15 cellular contexts compared by ENCODE assay signal in the genomic region with DNA sequence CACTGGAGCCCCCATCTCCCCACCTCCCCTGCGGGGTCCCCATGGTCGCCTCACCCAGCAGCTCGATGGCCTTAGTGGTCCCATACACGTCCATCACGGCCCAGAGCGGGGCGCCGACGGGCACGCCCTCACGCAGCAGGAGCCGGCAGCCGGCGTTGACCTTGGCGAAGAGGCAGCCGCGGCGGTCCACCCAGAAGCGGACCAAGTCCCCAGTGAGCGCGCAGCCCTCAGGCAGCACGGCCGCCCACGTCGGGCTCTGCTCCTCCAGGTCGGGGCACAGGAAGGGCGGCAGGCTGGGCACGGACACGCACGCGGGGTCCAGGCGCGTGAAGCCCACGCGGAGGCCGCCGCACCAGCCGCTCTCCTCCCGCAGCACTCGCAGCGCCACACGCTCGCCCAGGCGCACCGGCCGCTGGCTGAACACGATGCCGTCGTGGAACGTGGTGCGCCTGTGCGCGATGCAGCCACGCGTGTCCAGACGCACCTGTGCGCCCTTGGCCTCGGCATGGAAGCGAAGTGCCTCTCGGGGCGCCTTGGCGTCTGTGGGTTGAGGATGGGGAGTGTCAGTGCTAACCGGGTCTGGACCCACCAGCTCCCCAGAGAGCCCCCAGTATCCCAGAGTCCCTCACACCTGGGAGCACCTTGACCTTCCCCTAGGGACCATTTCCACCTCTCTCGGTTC. TPM values are rescaled to one million over a fixed set of nuclear protein-coding genes. Genes with fewer than 3 reads are reported as not detected.
DNase-seq lines count a peak whose midpoint lies in the region; ATAC-seq, FAIRE-seq and TF ChIP-seq lines count a peak whose summit lies in the region.
"Had no signal": no experiment of that assay in that cellular context is flagged by ENCODE, and none has a peak within 500 bp of the region (broad histone marks: within the 10 kb centered on the region; RNA-seq: fewer than 3 reads in every experiment).

No MANE protein-coding gene starts in this region.

- H3K14ac ChIP-seq in H1 (ENCODE audit: insufficient read length), result no peak overlapping the region
- peak overlapping the region; percentile 17 for H3K14ac ChIP-seq in neuronal stem cell (ENCODE audit: low read length)

- H2BK120ac ChIP-seq in H1 (replicated peaks; ENCODE audit: low read depth, low read length) (no peak overlapping the region), neuronal stem cell (ENCODE audit: low read depth, low read length) (no peak overlapping the region)

- no peaks in the 10 kb centered on the region for H3K9me3 ChIP-seq in GM23248 (ENCODE audit: low read depth)
- H3K9me3 ChIP-seq in H1 (ENCODE audit: insufficient read depth in 2 of 2, low read depth in 1 of 2, low read length in 1 of 2), result peaks cover 0 to 2% of the 10 kb centered on the region in 2 experiments; a peak in 1 of 4 replicates
- H3K9me3 ChIP-seq in neuronal stem cell (replicated peaks in 1 of 2; ENCODE audit: control insufficient read depth in 2 of 2, insufficient read depth in 1 of 2, low read depth in 1 of 2, low read length in 2 of 2), result no peaks in the 10 kb centered on the region
- H3K9me3 ChIP-seq in tibial nerve, result peaks cover 0 to 5% (median 0%) of the 10 kb centered on the region in 4 donors

- no peak overlapping the region for H3K23ac ChIP-seq in H1 (ENCODE audit: insufficient read length)
- peak overlapping the region; percentile 50 for H3K23ac ChIP-seq in neuronal stem cell (ENCODE audit: low read depth, low read length, poor library complexity)

- in situ Hi-C loops in GM23248 (cut with MboI), result loop anchor here (25.0 kb wide), 2 partner anchors 213 to 488 kb away; no protein-coding TSS in a partner anchor

- H2BK12ac ChIP-seq in H1 (ENCODE audit: low read depth, low read length) (no peak overlapping the region), neuronal stem cell (ENCODE audit: low read length) (peak overlapping the region; percentile 82)

- ATAC-seq in GM18520 (IDR thresholded peaks at IDR 0.05; ENCODE audit: unreplicated experiment) (no peak), HG02798 (IDR thresholded peaks at IDR 0.05; ENCODE audit: poor library complexity, unreplicated experiment) (no peak)

- no peak overlapping the region for H2AFZ ChIP-seq in GM23248
- no peak overlapping the region for H2AFZ ChIP-seq in H1 (ENCODE audit: low read length)
- H2AFZ ChIP-seq in neuronal stem cell (ENCODE audit: low read length), result no peak overlapping the region

- no peak for DNase-seq in GM12892 (ENCODE audit: insufficient read length)
- peak; percentile 25 for DNase-seq in GM23248
- DNase-seq in H1 (ENCODE audit: low read depth in 1 of 2, low spot score in 2 of 2), result peak in 1 of 2 experiments; percentile 44
- no peak for DNase-seq in neuronal stem cell (ENCODE audit: low spot score)
- DNase-seq in tibial nerve (ENCODE audit: low spot score in 2 of 2), result no peak
- DNase-seq: CD8-positive, alpha-beta memory T cell; H9; NCI-H1436; NCI-H2029 treated with DMSO at 0.1 percent for 48 hours; NCI-H510A treated with DMSO at 0.1 percent for 48 hours; SHP77 treated with DMSO at 0.1 percent for 48 hours had no signal

- no peak for TF ChIP-seq EP300 in H1 (IDR thresholded peaks at IDR 0.05; ENCODE audit: borderline replicate concordance in 1 of 2, low read depth in 2 of 2, low read length in 2 of 2)
- no peak for TF ChIP-seq EP300 in tibial nerve (IDR thresholded peaks at IDR 0.05)

- no peak overlapping the region for H2BK15ac ChIP-seq in H1 (ENCODE audit: low read length)
- H2BK15ac ChIP-seq in neuronal stem cell (ENCODE audit: low read length), result peak overlapping the region; percentile 84

- no peaks in the 10 kb centered on the region for H3K23me2 ChIP-seq in H1 (ENCODE audit: low read depth, low read length)

- H3K4ac ChIP-seq in H1 (replicated peaks; ENCODE audit: insufficient read length, low read depth, low read length) (no peak overlapping the region), neuronal stem cell (ENCODE audit: low read length) (peak overlapping the region; percentile 47)

- peak; percentile 9 for FAIRE-seq in GM12892 (lab: Jason Lieb, UNC)
- FAIRE-seq in H1 (lab: Jason Lieb, UNC), result no peak
- FAIRE-seq: RCC 7860 had no signal

- no peak overlapping the region for H2AK5ac ChIP-seq in H1 (ENCODE audit: low read depth, low read length)
- peak overlapping the region; percentile 86 for H2AK5ac ChIP-seq in neuronal stem cell (ENCODE audit: low read depth, low read length)

- TF ChIP-seq POLR2A in GM12892 (IDR thresholded peaks at IDR 0.05; ENCODE audit: low read depth, low read length) (no peak), H1 (IDR thresholded peaks at IDR 0.05; ENCODE audit: control extremely low read depth in 1 of 2, low read depth in 2 of 2, low read length in 2 of 2) (no peak), tibial nerve (IDR thresholded peaks at IDR 0.05) (no peak)

- H3K79me2 ChIP-seq in GM23248 (ENCODE audit: insufficient read depth), result no peaks in the 10 kb centered on the region
- H3K79me2 ChIP-seq in H1 (ENCODE audit: control insufficient read depth in 1 of 2, insufficient read depth in 2 of 2, low read length in 2 of 2), result no peaks in the 10 kb centered on the region

- H3K4me1 ChIP-seq in GM23248 (ENCODE audit: insufficient read depth), result no peaks in the 10 kb centered on the region
- peaks cover 0 to 3% (median 0%) of the 10 kb centered on the region in 4 experiments; a peak in 1 of 7 replicates for H3K4me1 ChIP-seq in H1 (replicated peaks in 1 of 4; ENCODE audit: control insufficient read depth in 3 of 4, insufficient read depth in 4 of 4, low read length in 3 of 4)
- H3K4me1 ChIP-seq in neuronal stem cell (ENCODE audit: control insufficient read depth in 2 of 2, insufficient read depth in 1 of 2, low read depth in 1 of 2, low read length in 2 of 2), result peaks cover 0 to 6% of the 10 kb centered on the region in 2 donors
- no peaks in the 10 kb centered on the region for H3K4me1 ChIP-seq in tibial nerve

- no peak overlapping the region for H3K9ac ChIP-seq in GM23248
- H3K9ac ChIP-seq in H1 (replicated peaks in 1 of 4; ENCODE audit: extremely low read depth in 1 of 4, low read depth in 3 of 4, low read length in 3 of 4), result no peak overlapping the region
- no peak overlapping the region for H3K9ac ChIP-seq in neuronal stem cell (ENCODE audit: low read depth, low read length, poor library complexity)

- H3K18ac ChIP-seq in H1 (ENCODE audit: extremely low read depth, low read length), result no peak overlapping the region
- peak overlapping the region; percentile 74 for H3K18ac ChIP-seq in neuronal stem cell (ENCODE audit: low read length)

- H3K79me1 ChIP-seq in H1 (ENCODE audit: low read depth, low read length), result no peaks in the 10 kb centered on the region
- peaks cover 3% of the 10 kb centered on the region for H3K79me1 ChIP-seq in neuronal stem cell (ENCODE audit: low read depth, low read length)

- POLR2A ChIA-PET in H1 (lab: Charles Lee; ENCODE audit: partially characterized antibody), result no interaction called here

- H3K27me3 ChIP-seq in GM23248 (replicated peaks; ENCODE audit: insufficient read depth) (peaks cover 47% of the 10 kb centered on the region), H1 (replicated peaks in 1 of 4; ENCODE audit: control insufficient read depth in 3 of 4, extremely low read depth in 1 of 4, insufficient read depth in 3 of 4, low read length in 3 of 4) (no peaks in the 10 kb centered on the region), neuronal stem cell (ENCODE audit: control insufficient read depth in 3 of 3, insufficient read depth in 3 of 3, low read depth in 1 of 3, low read length in 3 of 3) (peaks cover 0 to 11% (median 0%) of the 10 kb centered on the region in 3 experiments), tibial nerve (peaks cover 0 to 28% of the 10 kb centered on the region in 2 donors)
- H3K27me3 ChIP-seq: BLaER1 had no signal

- TF ChIP-seq RAD21 in H1 (IDR thresholded peaks at IDR 0.05 in 1 of 2, conservative IDR thresholded peaks at IDR 0.05 in 1 of 2; ENCODE audit: low read depth in 2 of 2, low read length in 2 of 2), result no peak

- H3K4me2 ChIP-seq in GM23248 (ENCODE audit: unreplicated experiment), result no peak overlapping the region
- H3K4me2 ChIP-seq in H1 (ENCODE audit: insufficient read depth in 1 of 2, low read depth in 2 of 2, low read length in 2 of 2), result no peak overlapping the region
- no peak overlapping the region for H3K4me2 ChIP-seq in neuronal stem cell (ENCODE audit: insufficient read depth, low read length, poor library complexity, severe bottlenecking)

- CTCF ChIA-PET in H1 (lab: Charles Lee; ENCODE audit: partially characterized antibody), result interaction anchor here (0.7 to 8.9 kb wide), 3 partner anchors 9 to 14 kb away, joined by 3 to 76 read pairs (median 3); no protein-coding TSS in a partner anchor

- no peaks in the 10 kb centered on the region for H3K9me2 ChIP-seq in GM23248 (ENCODE audit: insufficient read depth)

- peaks cover 2% of the 10 kb centered on the region; the same call in 1 of the 2 replicates for H3F3A ChIP-seq in GM23248 (ENCODE audit: insufficient read depth)

- H2BK5ac ChIP-seq in H1 (ENCODE audit: low read depth, low read length) (no peak overlapping the region), neuronal stem cell (ENCODE audit: low read length) (no peak overlapping the region)

- no peak overlapping the region for H4K91ac ChIP-seq in H1 (replicated peaks; ENCODE audit: insufficient read length, low read length)
- peak overlapping the region; percentile 28 for H4K91ac ChIP-seq in neuronal stem cell (ENCODE audit: low read depth, low read length, poor library complexity)

- H4K5ac ChIP-seq in H1 (ENCODE audit: insufficient read length, low read depth, low read length), result no peak overlapping the region

- no peak overlapping the region for H3K56ac ChIP-seq in H1 (replicated peaks; ENCODE audit: insufficient read length, low read depth, low read length)

- H4K20me1 ChIP-seq in GM23248 (ENCODE audit: insufficient read depth) (no peaks in the 10 kb centered on the region), H1 (replicated peaks in 1 of 2; ENCODE audit: control insufficient read depth in 1 of 2, insufficient read depth in 2 of 2, low read length in 2 of 2) (no peaks in the 10 kb centered on the region)
- H4K20me1 ChIP-seq: BLaER1 had no signal

- H3K27ac ChIP-seq in GM23248, result no peak overlapping the region
- no peak overlapping the region for H3K27ac ChIP-seq in H1 (ENCODE audit: low read depth, low read length)
- H3K27ac ChIP-seq in neuronal stem cell (replicated peaks; ENCODE audit: low read length), result no peak overlapping the region
- H3K27ac ChIP-seq in tibial nerve, result no peak overlapping the region

- no peak overlapping the region for H2BK20ac ChIP-seq in H1 (ENCODE audit: low read length)

- WGBS in GM23248 (ENCODE audit: low coverage in 1 of 2, low lambda C conversion rate in 2 of 2, missing lambda C conversion rate in 2 of 2), 2 experiments, result 15 to 21% methylated on average over 59 to 64 of the region's 64 CpGs
- WGBS in H1 (ENCODE audit: extremely low coverage in 1 of 2, insufficient coverage in 1 of 2, insufficient read length in 1 of 2, insufficient replicate concordance in 2 of 2, low coverage in 1 of 2, low lambda C conversion rate in 2 of 2, missing lambda C conversion rate in 1 of 2), 2 experiments, result 93% methylated on average over 45 of the region's 64 CpGs; no CpG with 5 or more reads in 1 of the 2 experiments
- WGBS in neuronal stem cell (ENCODE audit: extremely low coverage in 2 of 2, insufficient read length in 2 of 2, insufficient replicate concordance in 1 of 2), 2 donors, result no CpG with 5 or more reads among the region's 64 CpGs
- WGBS in tibial nerve, 2 donors, result 29 to 37% methylated on average over 21 to 29 of the region's 64 CpGs

- H3K4me3 ChIP-seq in GM23248 (no peak overlapping the region), H1 (ENCODE audit: extremely low read depth in 1 of 4, insufficient read depth in 2 of 4, low read depth in 3 of 4, low read length in 4 of 4) (no peak overlapping the region), neuronal stem cell (ENCODE audit: low read length in 2 of 2) (no peak overlapping the region), tibial nerve (no peak overlapping the region)
- H3K4me3 ChIP-seq: BLaER1 had no signal

- H4K8ac ChIP-seq in H1 (ENCODE audit: extremely low read depth, insufficient read depth, low read length) (0 out of 2 replicates have a peak overlapping the region, but pooled peaks have one; percentile 18), neuronal stem cell (ENCODE audit: low read depth, low read length) (no peak overlapping the region)

- no peak for TF ChIP-seq CTCF in H1 (IDR thresholded peaks at IDR 0.05; ENCODE audit: control extremely low read depth in 1 of 3, insufficient read depth in 1 of 3, low read depth in 1 of 3, low read length in 3 of 3)
- TF ChIP-seq CTCF in tibial nerve (IDR thresholded peaks at IDR 0.05), result no peak

- H3K36me3 ChIP-seq in GM23248 (ENCODE audit: low read depth) (no peaks in the 10 kb centered on the region), H1 (ENCODE audit: control insufficient read depth in 2 of 4, insufficient read depth in 4 of 4, low read length in 3 of 4) (no peaks in the 10 kb centered on the region), neuronal stem cell (replicated peaks in 1 of 2; ENCODE audit: control insufficient read depth in 2 of 2, insufficient read depth in 2 of 2, low read length in 2 of 2) (no peaks in the 10 kb centered on the region), tibial nerve (no peaks in the 10 kb centered on the region)
- H3K36me3 ChIP-seq: BLaER1 had no signal

RNA-seq across cellular contexts. Expression of a gene that starts 4.6 kb away (rescaled TPM):
- polyA plus RNA-seq in GM12892 (2012; ENCODE audit: missing spikeins), result 1.1 TPM
- total RNA-seq in GM23248 (2014; rRNA removed; shearing (Covaris generic)), result not detected in 2 replicates
- not detected in 2 replicates for polyA plus RNA-seq in GM23248 (2016; fragmentation: Nextera tagmentation; extraction: Ambion mirVana)
- not detected in 2 replicates for total RNA-seq in H1 (2021; fragmentation: NEBNext Ultra II Directional; extraction: Animal tissue kit (Norgen Biotek cat#: 25700))
- 0.03 TPM in 1 of 2 replicates, not detected in the other for polyA plus RNA-seq in H1 (2011; rRNA removed)
- polyA plus RNA-seq in H1 (2011; cell fraction: cytosol; rRNA removed), result not detected
- polyA plus RNA-seq in H1 (2011; cell fraction: nucleus; rRNA removed), result not detected
- not detected in 4 replicates for polyA plus RNA-seq in H1 (2012, experiment 1 of 2)
- polyA plus RNA-seq in H1 (2012, experiment 2 of 2), result not detected
- not detected for polyA plus RNA-seq in H1 (2013, experiment 1 of 2)
- polyA plus RNA-seq in H1 (2013, experiment 2 of 2), result not detected
- not detected in 2 replicates for polyA minus RNA-seq in H1 (2011; rRNA and poly(A)+ RNA removed)
- not detected for polyA minus RNA-seq in H1 (2011; cell fraction: cytosol; rRNA and poly(A)+ RNA removed)
- not detected for polyA minus RNA-seq in H1 (2011; cell fraction: nucleus; rRNA and poly(A)+ RNA removed)
- polyA plus RNA-seq in neuronal stem cell (2013, experiment 1 of 2), result 0.06 TPM
- polyA plus RNA-seq in neuronal stem cell (2013, experiment 2 of 2), result not detected
- 1 to 10 TPM in 1 of 4 donors, not detected in 3; 1.5 TPM for total RNA-seq in tibial nerve
- total RNA-seq: H9 had no signal
- polyA plus RNA-seq: CD8-positive, alpha-beta memory T cell had no signal

RNA-seq across cellular contexts. Expression of a gene that starts 36.0 kb away (rescaled TPM):
- 32.9 TPM for polyA plus RNA-seq in GM12892 (2012; ENCODE audit: missing spikeins)
- 11.6 and 15.2 TPM in 2 replicates for total RNA-seq in GM23248 (2014; rRNA removed; shearing (Covaris generic))
- 19.5 and 20.8 TPM in 2 replicates for polyA plus RNA-seq in GM23248 (2016; fragmentation: Nextera tagmentation; extraction: Ambion mirVana)
- 4.4 and 5.3 TPM in 2 replicates for total RNA-seq in H1 (2021; fragmentation: NEBNext Ultra II Directional; extraction: Animal tissue kit (Norgen Biotek cat#: 25700))
- polyA plus RNA-seq in H1 (2011; rRNA removed), result 3.3 and 3.8 TPM in 2 replicates
- polyA plus RNA-seq in H1 (2011; cell fraction: cytosol; rRNA removed), result 2.8 TPM
- 5.1 TPM for polyA plus RNA-seq in H1 (2011; cell fraction: nucleus; rRNA removed)
- polyA plus RNA-seq in H1 (2012, experiment 1 of 2), result 1.8 to 4.2 TPM (median 3.5 TPM) in 4 replicates
- polyA plus RNA-seq in H1 (2012, experiment 2 of 2), result 3.3 TPM
- polyA plus RNA-seq in H1 (2013, experiment 1 of 2), result 4.2 TPM
- 4.2 TPM for polyA plus RNA-seq in H1 (2013, experiment 2 of 2)
- polyA minus RNA-seq in H1 (2011; rRNA and poly(A)+ RNA removed), result 0.76 and 1.4 TPM in 2 replicates
- 4.3 TPM for polyA minus RNA-seq in H1 (2011; cell fraction: cytosol; rRNA and poly(A)+ RNA removed)
- polyA minus RNA-seq in H1 (2011; cell fraction: nucleus; rRNA and poly(A)+ RNA removed), result 3.3 TPM
- polyA plus RNA-seq in neuronal stem cell (2013, experiment 1 of 2), result 1.7 TPM
- polyA plus RNA-seq in neuronal stem cell (2013, experiment 2 of 2), result 1.5 TPM
- total RNA-seq in tibial nerve, result 10 to 100 TPM; 23.8 to 56.4 (median 40.3) TPM
